ENCODE assay signal across 8 cellular contexts in the genomic region with DNA sequence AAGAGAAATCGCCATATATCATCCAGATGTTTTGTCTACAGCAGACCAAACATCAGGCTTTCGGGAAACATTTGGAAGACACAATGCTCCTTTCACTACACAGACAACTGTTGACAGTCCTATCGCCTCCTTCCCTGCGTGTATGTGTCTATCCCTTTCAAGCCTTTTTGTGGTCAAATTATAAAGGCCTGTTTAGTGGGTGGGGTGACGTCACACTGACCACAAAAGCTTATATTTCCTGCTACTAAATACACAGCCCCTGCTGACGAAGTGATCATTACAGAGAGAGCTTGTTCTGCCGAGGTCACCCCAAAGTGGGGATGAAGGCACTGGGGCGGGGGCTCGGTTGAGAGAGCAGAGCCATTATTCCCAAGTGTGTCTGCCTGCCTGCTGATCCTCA.
A peak's percentile ranks its signal among the peaks of the same experiment; 100 is the strongest.
DNase-seq lines count a peak whose midpoint lies in the region; ATAC-seq lines count a peak whose summit lies in the region.

No MANE protein-coding gene starts in this region.

- H3K27ac Mint-ChIP-seq in activated naive CD8-positive, alpha-beta T cell treated with anti-CD3 and anti-CD28 coated beads, Interleukin-2, amount 10 ng/mL, durations not matched to agents 7 days and 5 days = peak overlapping the region; percentile 57

- H3K4me1 Mint-ChIP-seq in activated naive CD8-positive, alpha-beta T cell treated with anti-CD3 and anti-CD28 coated beads, Interleukin-2, amount 10 ng/mL, durations not matched to agents 7 days and 5 days = peaks cover 25% of the 10 kb centered on the region

- H3K27me3 Mint-ChIP-seq in activated naive CD8-positive, alpha-beta T cell treated with anti-CD3 and anti-CD28 coated beads, Interleukin-2, amount 10 ng/mL, durations not matched to agents 7 days and 5 days = peaks cover 11% of the 10 kb centered on the region

- POLR2A ChIA-PET in activated naive CD8-positive, alpha-beta T cell treated with anti-CD3 and anti-CD28 coated beads, Interleukin-2, amount 10 ng/mL, durations not matched to agents 7 days and 5 days (lab: Charles Lee) = no interaction called here

- no peaks in the 10 kb centered on the region for H3K9me3 Mint-ChIP-seq in activated naive CD8-positive, alpha-beta T cell treated with anti-CD3 and anti-CD28 coated beads, Interleukin-2, amount 10 ng/mL, durations not matched to agents 7 days and 5 days

- peak; percentile 88 for ATAC-seq in activated naive CD8-positive, alpha-beta T cell treated with anti-CD3 and anti-CD28 coated beads, Interleukin-2, amount 10 ng/mL, durations not matched to agents 7 days and 5 days (ENCODE audit: low read depth)
- ATAC-seq in HG03175 (IDR thresholded peaks at IDR 0.05; ENCODE audit: unreplicated experiment) (no peak), GM18511 (IDR thresholded peaks at IDR 0.05; ENCODE audit: unreplicated experiment) (no peak), GM21447 (IDR thresholded peaks at IDR 0.05; ENCODE audit: unreplicated experiment) (no peak), HG02840 (IDR thresholded peaks at IDR 0.05; ENCODE audit: low FRiP score, unreplicated experiment) (no peak)

- no peaks in the 10 kb centered on the region for H3K36me3 Mint-ChIP-seq in activated naive CD8-positive, alpha-beta T cell treated with anti-CD3 and anti-CD28 coated beads, Interleukin-2, amount 10 ng/mL, durations not matched to agents 7 days and 5 days

- DNase-seq in ELR (ENCODE audit: low read depth) (peak; percentile 94), NCI-H187 treated with DMSO at 0.1 percent for 48 hours (lab: John Stamatoyannopoulos, UW) (peak; percentile 18), mucosa of gallbladder (ENCODE audit: low spot score) (peak; percentile 19)
- peak; percentile 53 for DNase-seq in activated naive CD8-positive, alpha-beta T cell treated with anti-CD3 and anti-CD28 coated beads, Interleukin-2, amount 10 ng/mL, durations not matched to agents 7 days and 5 days

- peak overlapping the region; percentile 25 for H3K4me3 Mint-ChIP-seq in activated naive CD8-positive, alpha-beta T cell treated with anti-CD3 and anti-CD28 coated beads, Interleukin-2, amount 10 ng/mL, durations not matched to agents 7 days and 5 days

Comparison
In these comparisons a context has a peak if more than half of its experiments do, and no peak if none do; other contexts are left out.
1. DNase-seq: peak in every context shown above with its lines; median percentile 94 in ELR; 53 in activated naive CD8-positive, alpha-beta T cell treated with anti-CD3 and anti-CD28 coated beads, Interleukin-2, amount 10 ng/mL, durations not matched to agents 7 days and 5 days; 19 in mucosa of gallbladder; 18 in NCI-H187 treated with DMSO at 0.1 percent for 48 hours.